ENCODE assay signal across 8 cellular contexts in the genomic region with DNA sequence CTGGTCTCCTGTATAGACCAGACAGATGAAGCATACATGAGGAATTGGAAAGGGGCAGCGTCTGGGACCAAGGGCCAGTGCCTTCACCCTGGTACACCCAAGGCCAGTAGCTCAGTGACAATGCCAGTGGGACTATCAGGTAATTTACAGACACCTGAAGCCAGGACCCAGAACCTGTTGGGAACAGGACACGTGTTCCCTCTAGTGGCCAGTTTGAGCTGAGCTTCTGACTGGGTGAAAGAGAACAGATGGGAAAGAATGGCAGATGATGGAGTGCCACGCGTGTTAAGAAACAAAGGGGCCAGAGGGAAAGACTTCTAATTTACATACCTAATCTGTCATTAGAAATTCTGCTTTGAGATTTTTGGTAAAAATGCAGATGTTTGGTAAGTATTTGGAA. TPM values are rescaled to one million over a fixed set of nuclear protein-coding genes. Genes with fewer than 3 reads are reported as not detected.
DNase-seq lines count a peak whose midpoint lies in the region; ATAC-seq, FAIRE-seq and TF ChIP-seq lines count a peak whose summit lies in the region.
"Had no signal": no experiment of that assay in that cellular context is flagged by ENCODE, and none has a peak within 500 bp of the region (broad histone marks: within the 10 kb centered on the region; RNA-seq: fewer than 3 reads in every experiment).

No MANE protein-coding gene starts in this region.

- H3K4me1 ChIP-seq in H1 (replicated peaks in 1 of 4; ENCODE audit: control insufficient read depth in 3 of 4, insufficient read depth in 4 of 4, low read length in 3 of 4) (peaks cover 0 to 5% (median 0%) of the 10 kb centered on the region in 4 experiments; a peak in 2 of 7 replicates), neuronal stem cell (ENCODE audit: control insufficient read depth in 2 of 2, insufficient read depth in 1 of 2, low read depth in 1 of 2, low read length in 2 of 2) (peaks cover 0 to 4% of the 10 kb centered on the region in 2 donors), vagina (peaks cover 8% of the 10 kb centered on the region)

- H3K79me2 ChIP-seq in H1 (ENCODE audit: control insufficient read depth in 1 of 2, insufficient read depth in 2 of 2, low read length in 2 of 2): no peaks in the 10 kb centered on the region

- FAIRE-seq in H1 (lab: Jason Lieb, UNC): peak; percentile 87
- FAIRE-seq: frontal cortex had no signal

- no peak overlapping the region for H3K4me3 ChIP-seq in H1 (ENCODE audit: extremely low read depth in 1 of 4, insufficient read depth in 2 of 4, low read depth in 3 of 4, low read length in 4 of 4)
- H3K4me3 ChIP-seq in neuronal stem cell (ENCODE audit: low read length in 2 of 2): no peak overlapping the region
- no peak overlapping the region for H3K4me3 ChIP-seq in vagina

- H3K23me2 ChIP-seq in H1 (ENCODE audit: low read depth, low read length): no peaks in the 10 kb centered on the region

- H2BK12ac ChIP-seq in H1 (ENCODE audit: low read depth, low read length): no peak overlapping the region
- no peak overlapping the region for H2BK12ac ChIP-seq in neuronal stem cell (ENCODE audit: low read length)

- H3K27ac ChIP-seq in H1 (ENCODE audit: low read depth, low read length) (no peak overlapping the region), neuronal stem cell (replicated peaks; ENCODE audit: low read length) (no peak overlapping the region), vagina (no peak overlapping the region)

- no peak overlapping the region for H3K4ac ChIP-seq in H1 (replicated peaks; ENCODE audit: insufficient read length, low read depth, low read length)
- H3K4ac ChIP-seq in neuronal stem cell (ENCODE audit: low read length): no peak overlapping the region

- TF ChIP-seq EP300 in H1 (IDR thresholded peaks at IDR 0.05; ENCODE audit: borderline replicate concordance in 1 of 2, low read depth in 2 of 2, low read length in 2 of 2): no peak

- H3K18ac ChIP-seq in H1 (ENCODE audit: extremely low read depth, low read length) (no peak overlapping the region), neuronal stem cell (ENCODE audit: low read length) (no peak overlapping the region)

- POLR2A ChIA-PET in H1 (lab: Charles Lee; ENCODE audit: partially characterized antibody): interaction anchor here (1.5 to 33.7 kb wide), 2 partner anchors 9 to 32 kb away, joined by 4 to 771 read pairs; a partner anchor contains a TSS

- no peaks in the 10 kb centered on the region for H3K36me3 ChIP-seq in H1 (ENCODE audit: control insufficient read depth in 2 of 4, insufficient read depth in 4 of 4, low read length in 3 of 4)
- H3K36me3 ChIP-seq in neuronal stem cell (replicated peaks in 1 of 2; ENCODE audit: control insufficient read depth in 2 of 2, insufficient read depth in 2 of 2, low read length in 2 of 2): no peaks in the 10 kb centered on the region
- no peaks in the 10 kb centered on the region for H3K36me3 ChIP-seq in vagina

- H2BK5ac ChIP-seq in H1 (ENCODE audit: low read depth, low read length): no peak overlapping the region
- H2BK5ac ChIP-seq in neuronal stem cell (ENCODE audit: low read length): no peak overlapping the region

- H2BK120ac ChIP-seq in H1 (replicated peaks; ENCODE audit: low read depth, low read length) (no peak overlapping the region), neuronal stem cell (ENCODE audit: low read depth, low read length) (no peak overlapping the region)

- H4K20me1 ChIP-seq in H1 (replicated peaks in 1 of 2; ENCODE audit: control insufficient read depth in 1 of 2, insufficient read depth in 2 of 2, low read length in 2 of 2): no peaks in the 10 kb centered on the region

- peak; percentile 86 to 93 for TF ChIP-seq RAD21 in H1 (IDR thresholded peaks at IDR 0.05 in 1 of 2, conservative IDR thresholded peaks at IDR 0.05 in 1 of 2; ENCODE audit: low read depth in 2 of 2, low read length in 2 of 2)

- no peak overlapping the region for H4K5ac ChIP-seq in H1 (ENCODE audit: insufficient read length, low read depth, low read length)

- 24% methylated on average over 4 of the region's 4 CpGs; no CpG with 5 or more reads in 1 of the 2 experiments for WGBS in H1 (ENCODE audit: extremely low coverage in 1 of 2, insufficient coverage in 1 of 2, insufficient read length in 1 of 2, insufficient replicate concordance in 2 of 2, low coverage in 1 of 2, low lambda C conversion rate in 2 of 2, missing lambda C conversion rate in 1 of 2), 2 experiments
- no CpG with 5 or more reads among the region's 4 CpGs for WGBS in neuronal stem cell (ENCODE audit: extremely low coverage in 2 of 2, insufficient read length in 2 of 2, insufficient replicate concordance in 1 of 2), 2 donors

- no peak overlapping the region for H2BK20ac ChIP-seq in H1 (ENCODE audit: low read length)

- H2AK5ac ChIP-seq in H1 (ENCODE audit: low read depth, low read length) (no peak overlapping the region), neuronal stem cell (ENCODE audit: low read depth, low read length) (no peak overlapping the region)

- H3K79me1 ChIP-seq in H1 (ENCODE audit: low read depth, low read length) (no peaks in the 10 kb centered on the region), neuronal stem cell (ENCODE audit: low read depth, low read length) (no peaks in the 10 kb centered on the region)

- H3K27me3 ChIP-seq in H1 (replicated peaks in 1 of 4; ENCODE audit: control insufficient read depth in 3 of 4, extremely low read depth in 1 of 4, insufficient read depth in 3 of 4, low read length in 3 of 4) (no peaks in the 10 kb centered on the region), neuronal stem cell (ENCODE audit: control insufficient read depth in 3 of 3, insufficient read depth in 3 of 3, low read depth in 1 of 3, low read length in 3 of 3) (no peaks in the 10 kb centered on the region), vagina (no peaks in the 10 kb centered on the region)

- H4K8ac ChIP-seq in H1 (ENCODE audit: extremely low read depth, insufficient read depth, low read length) (no peak overlapping the region), neuronal stem cell (ENCODE audit: low read depth, low read length) (no peak overlapping the region)

- ATAC-seq in GM18909 (IDR thresholded peaks at IDR 0.05; ENCODE audit: poor library complexity, unreplicated experiment): peak; percentile 67
- ATAC-seq in HG03175 (IDR thresholded peaks at IDR 0.05; ENCODE audit: unreplicated experiment): peak; percentile 70
- ATAC-seq in activated CD4-positive, CD25-positive, alpha-beta regulatory T cell treated with anti-CD3 and anti-CD28 coated beads, Interleukin-2, amount 50 U/mL, for 24 hours: peak; percentile 82 to 92

- no peak overlapping the region for H3K4me2 ChIP-seq in H1 (ENCODE audit: insufficient read depth in 1 of 2, low read depth in 2 of 2, low read length in 2 of 2)
- no peak overlapping the region for H3K4me2 ChIP-seq in neuronal stem cell (ENCODE audit: insufficient read depth, low read length, poor library complexity, severe bottlenecking)

- no peak overlapping the region for H2BK15ac ChIP-seq in H1 (ENCODE audit: low read length)
- no peak overlapping the region for H2BK15ac ChIP-seq in neuronal stem cell (ENCODE audit: low read length)

- DNase-seq in H1 (ENCODE audit: low read depth in 1 of 2, low spot score in 2 of 2) (peak in 1 of 2 experiments; percentile 69), neuronal stem cell (ENCODE audit: low spot score) (peak; percentile 14), vagina (ENCODE audit: extremely low spot score in 2 of 2) (no peak), NCI-H2196 treated with DMSO at 0.1 percent for 48 hours (lab: John Stamatoyannopoulos, UW; ENCODE audit: unreplicated experiment) (no peak)

- no peak overlapping the region for H3K56ac ChIP-seq in H1 (replicated peaks; ENCODE audit: insufficient read length, low read depth, low read length)

- H2AFZ ChIP-seq in H1 (ENCODE audit: low read length) (no peak overlapping the region), neuronal stem cell (ENCODE audit: low read length) (no peak overlapping the region)

- H3K9me3 ChIP-seq in H1 (ENCODE audit: insufficient read depth in 2 of 2, low read depth in 1 of 2, low read length in 1 of 2) (peaks cover 0 to 1% of the 10 kb centered on the region in 2 experiments; a peak in 1 of 4 replicates), neuronal stem cell (replicated peaks in 1 of 2; ENCODE audit: control insufficient read depth in 2 of 2, insufficient read depth in 1 of 2, low read depth in 1 of 2, low read length in 2 of 2) (no peaks in the 10 kb centered on the region), vagina (no peaks in the 10 kb centered on the region)

- CTCF ChIA-PET in H1 (lab: Charles Lee; ENCODE audit: partially characterized antibody): interaction anchor here (0.5 to 11.5 kb wide), 35 partner anchors 8 to 942 kb away, joined by 3 to 169 read pairs (median 4); a partner anchor contains a TSS

- H4K91ac ChIP-seq in H1 (replicated peaks; ENCODE audit: insufficient read length, low read length) (peak overlapping the region; percentile 36), neuronal stem cell (ENCODE audit: low read depth, low read length, poor library complexity) (no peak overlapping the region)

- H3K23ac ChIP-seq in H1 (ENCODE audit: insufficient read length) (no peak overlapping the region), neuronal stem cell (ENCODE audit: low read depth, low read length, poor library complexity) (no peak overlapping the region)

- TF ChIP-seq POLR2A in H1 (IDR thresholded peaks at IDR 0.05; ENCODE audit: control extremely low read depth in 1 of 2, low read depth in 2 of 2, low read length in 2 of 2) (no peak), vagina (IDR thresholded peaks at IDR 0.05) (no peak)

- H3K9ac ChIP-seq in H1 (replicated peaks in 1 of 4; ENCODE audit: extremely low read depth in 1 of 4, low read depth in 3 of 4, low read length in 3 of 4) (no peak overlapping the region), neuronal stem cell (ENCODE audit: low read depth, low read length, poor library complexity) (no peak overlapping the region)

- intact Hi-C loops in vagina (cut with DNase I): no loop called here

- TF ChIP-seq CTCF in H1 (IDR thresholded peaks at IDR 0.05; ENCODE audit: control extremely low read depth in 1 of 3, insufficient read depth in 1 of 3, low read depth in 1 of 3, low read length in 3 of 3) (peak; percentile 79 to 93 (median 90)), vagina (IDR thresholded peaks at IDR 0.05) (peak in 1 of 3 experiments; percentile 27)

- H3K14ac ChIP-seq in H1 (ENCODE audit: insufficient read length) (no peak overlapping the region), neuronal stem cell (ENCODE audit: low read length) (no peak overlapping the region)

RNA-seq across cellular contexts. Expression of a gene that starts 5.1 kb away (rescaled TPM):
- 37.3 and 41.2 TPM in 2 replicates for total RNA-seq in H1 (2021; fragmentation: NEBNext Ultra II Directional; extraction: Animal tissue kit (Norgen Biotek cat#: 25700))
- 45.8 and 49.9 TPM in 2 replicates for polyA plus RNA-seq in H1 (2011; rRNA removed)
- 47.5 TPM for polyA plus RNA-seq in H1 (2011; cell fraction: cytosol; rRNA removed)
- polyA plus RNA-seq in H1 (2011; cell fraction: nucleus; rRNA removed): 61.3 TPM
- polyA plus RNA-seq in H1 (2012, experiment 1 of 2): 39.7 to 42.3 TPM (median 40.9 TPM) in 4 replicates
- 52.9 TPM for polyA plus RNA-seq in H1 (2012, experiment 2 of 2)
- 30.1 TPM for polyA plus RNA-seq in H1 (2013, experiment 1 of 2)
- polyA plus RNA-seq in H1 (2013, experiment 2 of 2): 28.8 TPM
- polyA minus RNA-seq in H1 (2011; rRNA and poly(A)+ RNA removed): 54.0 and 57.1 TPM in 2 replicates
- polyA minus RNA-seq in H1 (2011; cell fraction: cytosol; rRNA and poly(A)+ RNA removed): 33.5 TPM
- polyA minus RNA-seq in H1 (2011; cell fraction: nucleus; rRNA and poly(A)+ RNA removed): 26.5 TPM
- polyA plus RNA-seq in neuronal stem cell (2013, experiment 1 of 2): 22.9 TPM
- polyA plus RNA-seq in neuronal stem cell (2013, experiment 2 of 2): 24.1 TPM
- total RNA-seq in vagina: 20.6 TPM

RNA-seq across cellular contexts. Expression of a gene that starts 28.4 kb away (rescaled TPM):
- total RNA-seq in H1 (2021; fragmentation: NEBNext Ultra II Directional; extraction: Animal tissue kit (Norgen Biotek cat#: 25700)): 2,661 and 2,701 TPM in 2 replicates
- 6,179 and 7,468 TPM in 2 replicates for polyA plus RNA-seq in H1 (2011; rRNA removed)
- polyA plus RNA-seq in H1 (2011; cell fraction: cytosol; rRNA removed): 5,894 TPM
- polyA plus RNA-seq in H1 (2011; cell fraction: nucleus; rRNA removed): 4,842 TPM
- 3,669 to 3,863 TPM (median 3,701 TPM) in 4 replicates for polyA plus RNA-seq in H1 (2012, experiment 1 of 2)
- 4,373 TPM for polyA plus RNA-seq in H1 (2012, experiment 2 of 2)
- polyA plus RNA-seq in H1 (2013, experiment 1 of 2): 2,392 TPM
- 2,410 TPM for polyA plus RNA-seq in H1 (2013, experiment 2 of 2)
- 2,760 and 3,109 TPM in 2 replicates for polyA minus RNA-seq in H1 (2011; rRNA and poly(A)+ RNA removed)
- 967 TPM for polyA minus RNA-seq in H1 (2011; cell fraction: cytosol; rRNA and poly(A)+ RNA removed)
- polyA minus RNA-seq in H1 (2011; cell fraction: nucleus; rRNA and poly(A)+ RNA removed): 1,051 TPM
- 3,054 TPM for polyA plus RNA-seq in neuronal stem cell (2013, experiment 1 of 2)
- polyA plus RNA-seq in neuronal stem cell (2013, experiment 2 of 2): 3,086 TPM
- 1,049 TPM for total RNA-seq in vagina

RNA-seq across cellular contexts. Expression of a gene that starts 48.6 kb away (rescaled TPM):
- not detected in 2 replicates for total RNA-seq in H1 (2021; fragmentation: NEBNext Ultra II Directional; extraction: Animal tissue kit (Norgen Biotek cat#: 25700))
- 0.33 and 0.35 TPM in 2 replicates for polyA plus RNA-seq in H1 (2011; rRNA removed)
- polyA plus RNA-seq in H1 (2011; cell fraction: cytosol; rRNA removed): 0.12 TPM
- polyA plus RNA-seq in H1 (2011; cell fraction: nucleus; rRNA removed): 0.56 TPM
- 0.18 to 0.56 TPM (median 0.33 TPM) in 4 replicates for polyA plus RNA-seq in H1 (2012, experiment 1 of 2)
- polyA plus RNA-seq in H1 (2012, experiment 2 of 2): not detected
- 0.16 TPM for polyA plus RNA-seq in H1 (2013, experiment 1 of 2)
- 0.20 TPM for polyA plus RNA-seq in H1 (2013, experiment 2 of 2)
- 1.5 TPM in 2 replicates for polyA minus RNA-seq in H1 (2011; rRNA and poly(A)+ RNA removed)
- not detected for polyA minus RNA-seq in H1 (2011; cell fraction: cytosol; rRNA and poly(A)+ RNA removed)
- polyA minus RNA-seq in H1 (2011; cell fraction: nucleus; rRNA and poly(A)+ RNA removed): 0.70 TPM
- not detected for polyA plus RNA-seq in neuronal stem cell (2013, experiment 1 of 2)
- not detected for polyA plus RNA-seq in neuronal stem cell (2013, experiment 2 of 2)
- total RNA-seq in vagina: not detected
- total RNA-seq: frontal cortex had no signal
